ENCODE assay signal across 9 cellular contexts in the genomic region with DNA sequence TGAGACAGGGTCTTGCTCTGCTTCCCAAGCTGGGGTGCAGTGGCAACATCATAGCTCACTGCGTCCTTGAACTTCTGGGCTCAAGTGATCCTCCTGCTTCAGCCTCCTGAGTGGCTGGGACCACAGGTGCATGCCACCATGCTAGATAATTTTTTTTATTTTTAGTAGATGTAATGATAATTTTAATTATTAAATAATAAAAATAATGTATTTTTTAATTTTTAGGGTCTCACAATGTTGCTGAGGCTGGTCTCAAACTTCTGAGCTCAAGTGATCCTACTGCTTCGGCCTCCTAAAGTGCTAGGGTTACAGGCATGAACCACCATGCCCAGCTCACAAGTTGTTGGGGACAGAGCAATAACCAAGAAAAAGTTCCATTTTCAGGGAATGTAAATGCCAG.
"Had no signal": no experiment of that assay in that cellular context is flagged by ENCODE, and none has a peak within 500 bp of the region (broad histone marks: within the 10 kb centered on the region; RNA-seq: fewer than 3 reads in every experiment).

No MANE protein-coding gene starts in this region.

- H3K4me3 Mint-ChIP-seq: HFFc6, IgD-negative memory B cell had no signal

- DNase-seq: GM23248, GOT3, H7, HFFc6 had no signal

- H3K27ac ChIP-seq: GM23248, HL-60 had no signal

- H3K4me1 Mint-ChIP-seq: IgD-negative memory B cell had no signal

- H3K4me3 ChIP-seq: GM23248, HAP-1 had no signal

- H3K9me3 Mint-ChIP-seq: HFFc6 had no signal

- H3K27ac Mint-ChIP-seq: HFFc6, IgD-negative memory B cell had no signal

- ATAC-seq: HCT116, HepG2 had no signal
